In genomic region chr4:80199947-80200346, GRCh38 we compare ENCODE assay signal across 19 cellular contexts.
"Had no signal": no experiment of that assay in that cellular context is flagged by ENCODE, and none has a peak within 500 bp of the region (broad histone marks: within the 10 kb centered on the region; RNA-seq: fewer than 3 reads in every experiment).

No MANE protein-coding gene starts in this region.

- H3K27ac ChIP-seq: adrenal gland, right atrium auricular region, tibial nerve had no signal

- H3K36me3 ChIP-seq: adrenal gland, right atrium auricular region, tibial nerve had no signal

- DNase-seq: activated B cell treated with CpG ODN at 0.5 μM for 24 hours; activated CD4-positive, alpha-beta T cell treated with anti-CD3 and anti-CD28 coated beads, Interleukin-2, amount 50 U/mL, for 1 hour; activated CD8-positive, alpha-beta memory T cell treated with anti-CD3 and anti-CD28 coated beads for 24 hours; activated naive CD4-positive, alpha-beta T cell treated with Interleukin-2 at 50 U/mL for 16 hours; adrenal gland; central memory CD4-positive, alpha-beta T cell; cortex of kidney; effector CD8-positive, alpha-beta T cell; foreskin melanocyte; head of caudate nucleus; naive B cell; nucleus accumbens; stimulated activated CD4-positive, alpha-beta T cell treated with anti-CD3 and anti-CD28 coated beads, Interleukin-2, amount 100 ng/mL, for 48 hours; stimulated activated naive CD4-positive, alpha-beta T cell; T-helper 2 cell had no signal

- H3K4me3 ChIP-seq: adrenal gland, right atrium auricular region, tibial nerve had no signal

- FAIRE-seq: TTC549 had no signal

- H3K9me3 ChIP-seq: adrenal gland, right atrium auricular region, tibial nerve had no signal

- ATAC-seq: left lobe of liver had no signal
